ENCODE assay signal across 1 cellular context in the genomic region with DNA sequence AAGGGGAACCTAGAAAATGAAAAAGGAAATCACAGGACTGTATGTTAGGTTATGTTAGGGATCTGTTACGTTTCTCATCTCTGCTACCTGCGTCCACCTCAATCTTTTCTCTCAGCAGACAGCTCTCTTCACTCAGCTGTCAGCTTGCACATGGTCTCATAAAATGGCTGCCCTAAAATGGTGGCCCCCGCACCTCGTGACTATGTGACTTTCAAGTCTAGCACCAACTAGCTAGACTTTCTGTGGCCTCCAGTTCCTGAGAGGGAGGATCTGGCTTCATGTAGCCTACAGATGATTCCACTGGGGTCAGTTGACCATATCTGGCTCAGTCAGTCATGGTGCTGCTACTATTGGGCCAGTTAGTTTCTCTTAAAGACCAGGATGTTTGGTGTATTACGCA.
TF ChIP-seq lines count a peak whose summit lies in the region.

No MANE protein-coding gene starts in this region.

TF ChIP-seq in GM23338, 12 proteins besides CTCF, POLR2A, EP300 and RAD21 (continued from another document):
- no peak for TF ChIP-seq POLR2AphosphoS5 (IDR thresholded peaks at IDR 0.05; ENCODE audit: low read depth)
- no peak for TF ChIP-seq EZH2phosphoT487 (IDR thresholded peaks at IDR 0.05; ENCODE audit: unreplicated experiment)
